In the genomic region with DNA sequence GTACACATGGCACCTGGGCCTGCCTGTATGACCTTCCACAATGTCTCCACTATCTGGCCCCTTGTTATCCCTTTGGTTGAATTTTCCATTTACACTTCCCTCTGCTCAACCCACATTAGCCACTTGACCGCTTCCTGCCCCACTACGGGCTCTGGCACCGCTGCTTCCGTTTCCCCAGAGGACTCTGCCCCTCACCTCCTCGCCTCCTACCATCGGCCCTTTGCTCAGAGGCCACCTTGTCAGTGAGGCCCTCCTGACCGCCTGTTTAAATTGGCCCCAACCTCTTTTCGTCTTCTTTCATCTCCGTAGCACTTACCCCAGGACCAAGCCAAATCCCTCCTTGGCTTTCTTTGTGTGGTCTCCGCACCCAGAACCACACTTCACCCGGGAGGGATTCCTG, we compare ENCODE assay signal across 24 cellular contexts. TPM values are rescaled to one million over a fixed set of nuclear protein-coding genes. Genes with fewer than 3 reads are reported as not detected.
"Had no signal": no experiment of that assay in that cellular context is flagged by ENCODE, and none has a peak within 500 bp of the region (broad histone marks: within the 10 kb centered on the region; RNA-seq: fewer than 3 reads in every experiment).

No MANE protein-coding gene starts in this region.

- H3K27ac ChIP-seq: coronary artery, dorsolateral prefrontal cortex, epithelial cell of prostate, esophagus muscularis mucosa, gastrocnemius medialis, heart right ventricle, left lung, lower lobe of right lung, ovary, tibial artery had no signal

- DNase-seq: caudate nucleus; effector memory CD4-positive, alpha-beta T cell; gastrocnemius medialis; heart right ventricle; hypothalamus; kidney glomerular epithelial cell; left lung; lower lobe of right lung; mesenchymal stem cell; naive thymus-derived CD4-positive, alpha-beta T cell; nephron progenitor cell; ovary; right cardiac atrium; stimulated activated CD4-positive, alpha-beta T cell treated with anti-CD3 and anti-CD28 coated beads, Interleukin-4, amount 100 ng/mL, for 1 hour; stimulated activated CD8-positive, alpha-beta memory T cell treated with anti-CD3 and anti-CD28 coated beads, Interleukin-4, amount 100 ng/mL, for 48 hours; stimulated activated naive CD8-positive, alpha-beta T cell treated with anti-CD3 and anti-CD28 coated beads, Interleukin-15, Interleukin-2, amounts not matched to agents 100 U/mL and 50 U/mL, for 24 hours had no signal

- H3K27me3 ChIP-seq: ovary had no signal

- H3K9me3 ChIP-seq: esophagus muscularis mucosa, gastrocnemius medialis, heart right ventricle, left lung, lower lobe of right lung, ovary, tibial artery had no signal

- ATAC-seq: gastrocnemius medialis; heart right ventricle; naive thymus-derived CD4-positive, alpha-beta T cell; right cardiac atrium; stimulated activated naive CD8-positive, alpha-beta T cell treated with anti-CD3 and anti-CD28 coated beads, Interleukin-15, Interleukin-2, amounts not matched to agents 100 U/mL and 50 U/mL, for 24 hours had no signal

- H3K36me3 ChIP-seq: esophagus muscularis mucosa, gastrocnemius medialis, heart right ventricle, left lung, lower lobe of right lung, ovary, tibial artery had no signal

- H3K4me3 ChIP-seq: coronary artery, dorsolateral prefrontal cortex, esophagus muscularis mucosa, gastrocnemius medialis, heart right ventricle, left lung, lower lobe of right lung, ovary, tibial artery had no signal

- H3K4me1 ChIP-seq: esophagus muscularis mucosa, gastrocnemius medialis, heart right ventricle, left lung, lower lobe of right lung, tibial artery had no signal

RNA-seq across cellular contexts. Expression of gene SOX1, which starts 47.4 kb away (rescaled TPM):
- total RNA-seq: fibroblast of villous mesenchyme; gastrocnemius medialis; heart right ventricle; left lung; lower lobe of right lung; naive thymus-derived CD4-positive, alpha-beta T cell; ovary; posterior vena cava; right cardiac atrium; ureter had no signal
- polyA plus RNA-seq: heart right ventricle; naive thymus-derived CD4-positive, alpha-beta T cell; ovary; right cardiac atrium had no signal
